8 cellular contexts compared by ENCODE assay signal in the genomic region with DNA sequence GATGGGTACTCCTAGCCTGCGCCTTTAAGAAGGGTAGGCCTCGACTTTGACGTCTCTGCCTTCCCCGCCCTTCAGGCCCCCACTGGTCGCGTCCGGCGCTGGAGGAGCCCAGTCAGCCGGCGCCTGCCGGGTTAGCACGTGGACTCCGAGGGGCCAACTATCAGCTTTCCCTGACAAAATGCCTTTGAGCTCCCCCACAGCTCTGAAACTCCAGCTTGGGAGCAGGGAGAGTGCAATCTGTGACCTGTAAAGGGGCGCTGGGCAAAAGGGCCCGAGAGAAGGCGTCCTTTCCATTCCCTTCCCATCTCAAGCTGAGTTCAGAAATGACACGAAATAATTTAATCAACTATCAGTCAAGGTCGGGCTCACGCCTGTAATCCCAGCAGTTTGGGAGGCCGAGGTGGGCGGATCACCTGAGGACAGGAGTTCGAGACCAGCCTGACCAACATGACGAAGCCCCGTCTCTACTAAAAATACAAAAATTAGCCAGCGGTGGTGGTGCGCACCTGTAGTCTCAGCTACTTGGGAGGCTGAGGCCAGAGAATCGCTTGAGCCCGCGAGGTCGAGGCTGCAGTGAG. TPM values are rescaled to one million over a fixed set of nuclear protein-coding genes. Genes with fewer than 3 reads are reported as not detected.
DNase-seq lines count a peak whose midpoint lies in the region; ATAC-seq and TF ChIP-seq lines count a peak whose summit lies in the region.

No MANE protein-coding gene starts in this region.

- H3K9me3 ChIP-seq in neural cell (ENCODE audit: low read length), result no peaks in the 10 kb centered on the region

- H3F3A ChIP-seq in neural cell (ENCODE audit: insufficient read depth, low read length, poor library complexity, severe bottlenecking), result no peaks in the 10 kb centered on the region

- peak; percentile 35 for ATAC-seq in GM21717 (IDR thresholded peaks at IDR 0.05; ENCODE audit: unreplicated experiment)

- H3K9ac ChIP-seq in neural cell (ENCODE audit: low read length), result no peak overlapping the region

- peak; percentile 29 for TF ChIP-seq RAD21 in neural cell (conservative IDR thresholded peaks at IDR 0.05)

- no peak overlapping the region for H3K27ac ChIP-seq in neural cell (ENCODE audit: low read length)

- H3K27me3 ChIP-seq in neural cell (ENCODE audit: insufficient read depth, low read depth, low read length), result peaks cover 7% of the 10 kb centered on the region

- DNase-seq in Caki2 (ENCODE audit: low read depth) (peak; percentile 94), LoVo (ENCODE audit: low spot score) (peak; percentile 95), RKO (ENCODE audit: low spot score) (peak; percentile 98), activated T-helper 1 cell treated with Interleukin-2 at 50 U/mL for 16 hours (ENCODE audit: low read depth) (peak; percentile 92), fibroblast of gingiva (ENCODE audit: low read depth) (peak; percentile 98)
- peak; percentile 94 for DNase-seq in stimulated activated naive CD4-positive, alpha-beta T cell treated with Interleukin-2 at 50 U/mL for 16 hours (lab: John Stamatoyannopoulos, UW)

- H3K79me2 ChIP-seq in neural cell (replicated peaks; ENCODE audit: insufficient read depth, low read length), result peaks cover 5% of the 10 kb centered on the region

- no peak for TF ChIP-seq CTCF in neural cell (IDR thresholded peaks at IDR 0.05; ENCODE audit: poor library complexity, severe bottlenecking)

- no peaks in the 10 kb centered on the region for H3K9me2 ChIP-seq in neural cell (ENCODE audit: insufficient read depth, low read length)

- in situ Hi-C loops in Caki2 (cut with HindIII; ENCODE audit: low pct_unique_long_range_greater_than_20kb, low sequenced_read_pairs), result no loop called here

- no peak overlapping the region for H3K4me3 ChIP-seq in neural cell (ENCODE audit: low read length)

- no peak overlapping the region for H3K4me2 ChIP-seq in neural cell (ENCODE audit: low read length)

- H2AFZ ChIP-seq in neural cell (ENCODE audit: low read depth, low read length), result no peak overlapping the region

- no peaks in the 10 kb centered on the region for H3K36me3 ChIP-seq in neural cell (ENCODE audit: insufficient read depth, low read length)

- TF ChIP-seq EP300 in neural cell (conservative IDR thresholded peaks at IDR 0.05; ENCODE audit: poor library complexity, severe bottlenecking), result no peak

- H4K20me1 ChIP-seq in neural cell (ENCODE audit: insufficient read depth), result no peaks in the 10 kb centered on the region

TF ChIP-seq in neural cell, 6 proteins besides CTCF, POLR2A, EP300 and RAD21:
- TF ChIP-seq POLR2AphosphoS5 (IDR thresholded peaks at IDR 0.05) (no peak), EZH2 (IDR thresholded peaks at IDR 0.05; ENCODE audit: borderline replicate concordance, insufficient read depth, low read length, poor library complexity, severe bottlenecking) (no peak), MXI1 (conservative IDR thresholded peaks at IDR 0.05; ENCODE audit: poor library complexity, severe bottlenecking) (peak; percentile 62), TAF1 (IDR thresholded peaks at IDR 0.05; ENCODE audit: low read depth) (no peak)

RNA-seq across cellular contexts. Expression of a gene that starts 2.3 kb away (rescaled TPM):
- 223 and 249 TPM in 2 replicates for total RNA-seq in Caki2 (2014; rRNA removed; shearing (Covaris generic); ENCODE audit: low replicate concordance)
- polyA plus RNA-seq in neural cell, result 73.4 and 98.8 TPM in 2 replicates
- 23.5 and 28.0 TPM in 2 replicates for polyA minus RNA-seq in neural cell

RNA-seq across cellular contexts. Expression of a gene that starts 18.1 kb away (rescaled TPM):
- 454 and 543 TPM in 2 replicates for total RNA-seq in Caki2 (2014; rRNA removed; shearing (Covaris generic); ENCODE audit: low replicate concordance)
- polyA plus RNA-seq in neural cell, result 18.9 and 21.8 TPM in 2 replicates
- polyA minus RNA-seq in neural cell, result 18.9 and 31.9 TPM in 2 replicates

RNA-seq across cellular contexts. Expression of a gene that starts 18.6 kb away (rescaled TPM):
- 2.2 TPM in 1 of 2 replicates, not detected in the other for total RNA-seq in Caki2 (2014; rRNA removed; shearing (Covaris generic); ENCODE audit: low replicate concordance)
- polyA plus RNA-seq in neural cell, result 279 and 326 TPM in 2 replicates
- 130 and 135 TPM in 2 replicates for polyA minus RNA-seq in neural cell

RNA-seq across cellular contexts. Expression of a gene that starts 36.7 kb away (rescaled TPM):
- total RNA-seq in Caki2 (2014; rRNA removed; shearing (Covaris generic); ENCODE audit: low replicate concordance), result 8.3 and 14.4 TPM in 2 replicates
- polyA plus RNA-seq in neural cell, result 73.6 and 88.3 TPM in 2 replicates
- 73.7 and 102 TPM in 2 replicates for polyA minus RNA-seq in neural cell

RNA-seq across cellular contexts. Expression of a gene that starts 59.0 kb away (rescaled TPM):
- total RNA-seq in Caki2 (2014; rRNA removed; shearing (Covaris generic); ENCODE audit: low replicate concordance), result not detected in 2 replicates
- 0.05 TPM in 1 of 2 replicates, not detected in the other for polyA plus RNA-seq in neural cell
- polyA minus RNA-seq in neural cell, result not detected in 2 replicates
